ENCODE assay signal across 1 cellular context in the genomic region with DNA sequence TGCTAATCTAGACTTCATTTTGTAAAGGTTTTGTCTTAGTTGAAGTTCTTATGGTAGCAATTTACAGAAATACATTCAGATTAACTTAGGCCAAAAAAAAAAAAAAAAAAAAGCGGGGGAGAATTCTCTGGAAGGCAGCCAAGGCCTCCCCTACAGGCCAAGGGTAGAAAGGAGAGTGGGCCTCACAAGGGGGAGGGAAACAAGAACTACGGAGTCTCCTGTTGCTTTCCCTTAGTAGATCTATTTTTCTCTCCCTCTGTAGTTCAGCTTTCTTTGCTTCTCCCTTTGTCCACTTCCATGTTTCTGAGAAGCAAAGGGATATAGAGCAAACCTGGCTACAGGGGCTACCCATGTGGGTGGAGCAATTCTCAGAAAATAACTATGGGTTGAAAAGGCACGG.
TF ChIP-seq lines count a peak whose summit lies in the region.

No MANE protein-coding gene starts in this region.

TF ChIP-seq in K562, 482 proteins besides CTCF, POLR2A, EP300 and RAD21 (continued from another document and continues in another):
- TF ChIP-seq, protein P1, sequence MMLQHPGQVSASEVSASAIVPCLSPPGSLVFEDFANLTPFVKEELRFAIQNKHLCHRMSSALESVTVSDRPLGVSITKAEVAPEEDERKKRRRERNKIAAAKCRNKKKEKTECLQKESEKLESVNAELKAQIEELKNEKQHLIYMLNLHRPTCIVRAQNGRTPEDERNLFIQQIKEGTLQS (IDR thresholded peaks at IDR 0.05): no peak
- TF ChIP-seq, protein P1 (CRISPR knock-in tag; conservative IDR thresholded peaks at IDR 0.05): no peak
- no peak for TF ChIP-seq ELF2 (CRISPR knock-in tag; IDR thresholded peaks at IDR 0.05)
- no peak for TF ChIP-seq ZNF165 (CRISPR knock-in tag; IDR thresholded peaks at IDR 0.05; ENCODE audit: borderline replicate concordance)
- no peak for TF ChIP-seq PURB (CRISPR knock-in tag; IDR thresholded peaks at IDR 0.05; ENCODE audit: low read depth)
- TF ChIP-seq POLR2G (IDR thresholded peaks at IDR 0.05; ENCODE audit: low read depth, low read length): no peak
- TF ChIP-seq TAL1 (IDR thresholded peaks at IDR 0.05): no peak
- TF ChIP-seq ZZZ3 (IDR thresholded peaks at IDR 0.05): no peak
- TF ChIP-seq, protein P2, sequence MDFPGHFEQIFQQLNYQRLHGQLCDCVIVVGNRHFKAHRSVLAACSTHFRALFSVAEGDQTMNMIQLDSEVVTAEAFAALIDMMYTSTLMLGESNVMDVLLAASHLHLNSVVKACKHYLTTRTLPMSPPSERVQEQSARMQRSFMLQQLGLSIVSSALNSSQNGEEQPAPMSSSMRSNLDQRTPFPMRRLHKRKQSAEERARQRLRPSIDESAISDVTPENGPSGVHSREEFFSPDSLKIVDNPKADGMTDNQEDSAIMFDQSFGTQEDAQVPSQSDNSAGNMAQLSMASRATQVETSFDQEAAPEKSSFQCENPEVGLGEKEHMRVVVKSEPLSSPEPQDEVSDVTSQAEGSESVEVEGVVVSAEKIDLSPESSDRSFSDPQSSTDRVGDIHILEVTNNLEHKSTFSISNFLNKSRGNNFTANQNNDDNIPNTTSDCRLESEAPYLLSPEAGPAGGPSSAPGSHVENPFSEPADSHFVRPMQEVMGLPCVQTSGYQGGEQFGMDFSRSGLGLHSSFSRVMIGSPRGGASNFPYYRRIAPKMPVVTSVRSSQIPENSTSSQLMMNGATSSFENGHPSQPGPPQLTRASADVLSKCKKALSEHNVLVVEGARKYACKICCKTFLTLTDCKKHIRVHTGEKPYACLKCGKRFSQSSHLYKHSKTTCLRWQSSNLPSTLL (IDR thresholded peaks at IDR 0.05): no peak
- no peak for TF ChIP-seq SIN3B (IDR thresholded peaks at IDR 0.05; ENCODE audit: low read depth)
- no peak for TF ChIP-seq CBX5 (IDR thresholded peaks at IDR 0.05; ENCODE audit: borderline replicate concordance, low read depth)
- TF ChIP-seq, protein P3, sequence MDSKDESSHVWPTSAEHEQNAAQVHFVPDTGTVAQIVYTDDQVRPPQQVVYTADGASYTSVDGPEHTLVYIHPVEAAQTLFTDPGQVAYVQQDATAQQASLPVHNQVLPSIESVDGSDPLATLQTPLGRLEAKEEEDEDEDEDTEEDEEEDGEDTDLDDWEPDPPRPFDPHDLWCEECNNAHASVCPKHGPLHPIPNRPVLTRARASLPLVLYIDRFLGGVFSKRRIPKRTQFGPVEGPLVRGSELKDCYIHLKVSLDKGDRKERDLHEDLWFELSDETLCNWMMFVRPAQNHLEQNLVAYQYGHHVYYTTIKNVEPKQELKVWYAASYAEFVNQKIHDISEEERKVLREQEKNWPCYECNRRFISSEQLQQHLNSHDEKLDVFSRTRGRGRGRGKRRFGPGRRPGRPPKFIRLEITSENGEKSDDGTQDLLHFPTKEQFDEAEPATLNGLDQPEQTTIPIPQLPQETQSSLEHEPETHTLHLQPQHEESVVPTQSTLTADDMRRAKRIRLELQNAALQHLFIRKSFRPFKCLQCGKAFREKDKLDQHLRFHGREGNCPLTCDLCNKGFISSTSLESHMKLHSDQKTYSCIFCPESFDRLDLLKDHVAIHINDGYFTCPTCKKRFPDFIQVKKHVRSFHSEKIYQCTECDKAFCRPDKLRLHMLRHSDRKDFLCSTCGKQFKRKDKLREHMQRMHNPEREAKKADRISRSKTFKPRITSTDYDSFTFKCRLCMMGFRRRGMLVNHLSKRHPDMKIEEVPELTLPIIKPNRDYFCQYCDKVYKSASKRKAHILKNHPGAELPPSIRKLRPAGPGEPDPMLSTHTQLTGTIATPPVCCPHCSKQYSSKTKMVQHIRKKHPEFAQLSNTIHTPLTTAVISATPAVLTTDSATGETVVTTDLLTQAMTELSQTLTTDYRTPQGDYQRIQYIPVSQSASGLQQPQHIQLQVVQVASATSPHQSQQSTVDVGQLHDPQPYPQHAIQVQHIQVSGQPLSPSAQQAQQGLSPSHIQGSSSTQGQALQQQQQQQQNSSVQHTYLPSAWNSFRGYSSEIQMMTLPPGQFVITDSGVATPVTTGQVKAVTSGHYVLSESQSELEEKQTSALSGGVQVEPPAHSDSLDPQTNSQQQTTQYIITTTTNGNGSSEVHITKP (IDR thresholded peaks at IDR 0.05; ENCODE audit: partially characterized antibody): peak; percentile 36
- TF ChIP-seq, protein P4, sequence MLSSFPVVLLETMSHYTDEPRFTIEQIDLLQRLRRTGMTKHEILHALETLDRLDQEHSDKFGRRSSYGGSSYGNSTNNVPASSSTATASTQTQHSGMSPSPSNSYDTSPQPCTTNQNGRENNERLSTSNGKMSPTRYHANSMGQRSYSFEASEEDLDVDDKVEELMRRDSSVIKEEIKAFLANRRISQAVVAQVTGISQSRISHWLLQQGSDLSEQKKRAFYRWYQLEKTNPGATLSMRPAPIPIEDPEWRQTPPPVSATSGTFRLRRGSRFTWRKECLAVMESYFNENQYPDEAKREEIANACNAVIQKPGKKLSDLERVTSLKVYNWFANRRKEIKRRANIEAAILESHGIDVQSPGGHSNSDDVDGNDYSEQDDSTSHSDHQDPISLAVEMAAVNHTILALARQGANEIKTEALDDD (IDR thresholded peaks at IDR 0.05): no peak
- TF ChIP-seq NRF1 (conservative IDR thresholded peaks at IDR 0.05 in 1 of 2, IDR thresholded peaks at IDR 0.05 in 1 of 2): no peak
- TF ChIP-seq GTF2A2 (tag; IDR thresholded peaks at IDR 0.05): no peak
- peak; percentile 33; the same call in 1 of the 2 replicates for TF ChIP-seq TEAD4 (IDR thresholded peaks at IDR 0.05; ENCODE audit: low read length)
- TF ChIP-seq TEAD4 (CRISPR knock-in tag; IDR thresholded peaks at IDR 0.05; ENCODE audit: borderline replicate concordance): no peak
- no peak for TF ChIP-seq STAG1 (CRISPR knock-in tag; IDR thresholded peaks at IDR 0.05; ENCODE audit: borderline replicate concordance)
- no peak for TF ChIP-seq ZNF174 (CRISPR knock-in tag; IDR thresholded peaks at IDR 0.05)
- TF ChIP-seq, protein P5, sequence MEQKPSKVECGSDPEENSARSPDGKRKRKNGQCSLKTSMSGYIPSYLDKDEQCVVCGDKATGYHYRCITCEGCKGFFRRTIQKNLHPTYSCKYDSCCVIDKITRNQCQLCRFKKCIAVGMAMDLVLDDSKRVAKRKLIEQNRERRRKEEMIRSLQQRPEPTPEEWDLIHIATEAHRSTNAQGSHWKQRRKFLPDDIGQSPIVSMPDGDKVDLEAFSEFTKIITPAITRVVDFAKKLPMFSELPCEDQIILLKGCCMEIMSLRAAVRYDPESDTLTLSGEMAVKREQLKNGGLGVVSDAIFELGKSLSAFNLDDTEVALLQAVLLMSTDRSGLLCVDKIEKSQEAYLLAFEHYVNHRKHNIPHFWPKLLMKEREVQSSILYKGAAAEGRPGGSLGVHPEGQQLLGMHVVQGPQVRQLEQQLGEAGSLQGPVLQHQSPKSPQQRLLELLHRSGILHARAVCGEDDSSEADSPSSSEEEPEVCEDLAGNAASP (IDR thresholded peaks at IDR 0.05): no peak
- no peak for TF ChIP-seq HOXB6 (CRISPR knock-in tag; IDR thresholded peaks at IDR 0.05; ENCODE audit: borderline replicate concordance)
- TF ChIP-seq YY1 (IDR thresholded peaks at IDR 0.05; ENCODE audit: borderline replicate concordance in 1 of 3, control insufficient read depth in 1 of 3, extremely low read depth in 1 of 3, insufficient read depth in 3 of 3, insufficient read length in 1 of 3, insufficient replicate concordance in 2 of 3, low read depth in 1 of 3, low read length in 2 of 3): no peak
- no peak for TF ChIP-seq LCOR (CRISPR knock-in tag; IDR thresholded peaks at IDR 0.05)
- TF ChIP-seq, protein P6, sequence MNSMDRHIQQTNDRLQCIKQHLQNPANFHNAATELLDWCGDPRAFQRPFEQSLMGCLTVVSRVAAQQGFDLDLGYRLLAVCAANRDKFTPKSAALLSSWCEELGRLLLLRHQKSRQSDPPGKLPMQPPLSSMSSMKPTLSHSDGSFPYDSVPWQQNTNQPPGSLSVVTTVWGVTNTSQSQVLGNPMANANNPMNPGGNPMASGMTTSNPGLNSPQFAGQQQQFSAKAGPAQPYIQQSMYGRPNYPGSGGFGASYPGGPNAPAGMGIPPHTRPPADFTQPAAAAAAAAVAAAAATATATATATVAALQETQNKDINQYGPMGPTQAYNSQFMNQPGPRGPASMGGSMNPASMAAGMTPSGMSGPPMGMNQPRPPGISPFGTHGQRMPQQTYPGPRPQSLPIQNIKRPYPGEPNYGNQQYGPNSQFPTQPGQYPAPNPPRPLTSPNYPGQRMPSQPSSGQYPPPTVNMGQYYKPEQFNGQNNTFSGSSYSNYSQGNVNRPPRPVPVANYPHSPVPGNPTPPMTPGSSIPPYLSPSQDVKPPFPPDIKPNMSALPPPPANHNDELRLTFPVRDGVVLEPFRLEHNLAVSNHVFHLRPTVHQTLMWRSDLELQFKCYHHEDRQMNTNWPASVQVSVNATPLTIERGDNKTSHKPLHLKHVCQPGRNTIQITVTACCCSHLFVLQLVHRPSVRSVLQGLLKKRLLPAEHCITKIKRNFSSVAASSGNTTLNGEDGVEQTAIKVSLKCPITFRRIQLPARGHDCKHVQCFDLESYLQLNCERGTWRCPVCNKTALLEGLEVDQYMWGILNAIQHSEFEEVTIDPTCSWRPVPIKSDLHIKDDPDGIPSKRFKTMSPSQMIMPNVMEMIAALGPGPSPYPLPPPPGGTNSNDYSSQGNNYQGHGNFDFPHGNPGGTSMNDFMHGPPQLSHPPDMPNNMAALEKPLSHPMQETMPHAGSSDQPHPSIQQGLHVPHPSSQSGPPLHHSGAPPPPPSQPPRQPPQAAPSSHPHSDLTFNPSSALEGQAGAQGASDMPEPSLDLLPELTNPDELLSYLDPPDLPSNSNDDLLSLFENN (IDR thresholded peaks at IDR 0.05; ENCODE audit: low read depth in 2 of 2, low read length in 2 of 2): no peak
- TF ChIP-seq, protein P7, sequence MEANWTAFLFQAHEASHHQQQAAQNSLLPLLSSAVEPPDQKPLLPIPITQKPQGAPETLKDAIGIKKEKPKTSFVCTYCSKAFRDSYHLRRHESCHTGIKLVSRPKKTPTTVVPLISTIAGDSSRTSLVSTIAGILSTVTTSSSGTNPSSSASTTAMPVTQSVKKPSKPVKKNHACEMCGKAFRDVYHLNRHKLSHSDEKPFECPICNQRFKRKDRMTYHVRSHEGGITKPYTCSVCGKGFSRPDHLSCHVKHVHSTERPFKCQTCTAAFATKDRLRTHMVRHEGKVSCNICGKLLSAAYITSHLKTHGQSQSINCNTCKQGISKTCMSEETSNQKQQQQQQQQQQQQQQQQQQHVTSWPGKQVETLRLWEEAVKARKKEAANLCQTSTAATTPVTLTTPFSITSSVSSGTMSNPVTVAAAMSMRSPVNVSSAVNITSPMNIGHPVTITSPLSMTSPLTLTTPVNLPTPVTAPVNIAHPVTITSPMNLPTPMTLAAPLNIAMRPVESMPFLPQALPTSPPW (CRISPR knock-in tag; IDR thresholded peaks at IDR 0.05): peak; percentile 80
- no peak for TF ChIP-seq DMBX1 (CRISPR knock-in tag; IDR thresholded peaks at IDR 0.05; ENCODE audit: borderline replicate concordance)
- TF ChIP-seq CREBBP (IDR thresholded peaks at IDR 0.05; ENCODE audit: low read depth, low read length): no peak
- peak; percentile 53; the same call in 1 of the 2 replicates for TF ChIP-seq POLR2AphosphoS5 (IDR thresholded peaks at IDR 0.05; ENCODE audit: control insufficient read depth, insufficient read depth, low read depth, low read length)
- TF ChIP-seq, protein P8, sequence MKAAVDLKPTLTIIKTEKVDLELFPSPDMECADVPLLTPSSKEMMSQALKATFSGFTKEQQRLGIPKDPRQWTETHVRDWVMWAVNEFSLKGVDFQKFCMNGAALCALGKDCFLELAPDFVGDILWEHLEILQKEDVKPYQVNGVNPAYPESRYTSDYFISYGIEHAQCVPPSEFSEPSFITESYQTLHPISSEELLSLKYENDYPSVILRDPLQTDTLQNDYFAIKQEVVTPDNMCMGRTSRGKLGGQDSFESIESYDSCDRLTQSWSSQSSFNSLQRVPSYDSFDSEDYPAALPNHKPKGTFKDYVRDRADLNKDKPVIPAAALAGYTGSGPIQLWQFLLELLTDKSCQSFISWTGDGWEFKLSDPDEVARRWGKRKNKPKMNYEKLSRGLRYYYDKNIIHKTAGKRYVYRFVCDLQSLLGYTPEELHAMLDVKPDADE (conservative IDR thresholded peaks at IDR 0.05; ENCODE audit: control insufficient read depth, low read depth, low read length): no peak
- no peak for TF ChIP-seq ELF4 (CRISPR knock-in tag; IDR thresholded peaks at IDR 0.05)
- TF ChIP-seq HCFC1 (IDR thresholded peaks at IDR 0.05; ENCODE audit: low read depth, low read length): no peak
- no peak for TF ChIP-seq MYBL2 (IDR thresholded peaks at IDR 0.05; ENCODE audit: low read depth)
- TF ChIP-seq MYBL2 (CRISPR knock-in tag; IDR thresholded peaks at IDR 0.05; ENCODE audit: borderline replicate concordance): no peak
- TF ChIP-seq MAZ (CRISPR knock-in tag; conservative IDR thresholded peaks at IDR 0.05 in 1 of 2, IDR thresholded peaks at IDR 0.05 in 1 of 2): 0 out of 4 replicates have a peak, but pooled peaks of 1 of the 2 experiments have one; percentile 34
- TF ChIP-seq GATAD2B (IDR thresholded peaks at IDR 0.05; ENCODE audit: borderline replicate concordance): no peak
- peak; percentile 33; the same call in 1 of the 2 replicates for TF ChIP-seq EP400 (IDR thresholded peaks at IDR 0.05)
- TF ChIP-seq ZNF384 (IDR thresholded peaks at IDR 0.05; ENCODE audit: low read depth, low read length): peak; percentile 98
- 0 out of 2 replicates have a peak, but pooled peaks have one; percentile 32 for TF ChIP-seq SMARCE1 (IDR thresholded peaks at IDR 0.05)
- no peak for TF ChIP-seq TGIF2 (CRISPR knock-in tag; IDR thresholded peaks at IDR 0.05)
- TF ChIP-seq, protein P9, sequence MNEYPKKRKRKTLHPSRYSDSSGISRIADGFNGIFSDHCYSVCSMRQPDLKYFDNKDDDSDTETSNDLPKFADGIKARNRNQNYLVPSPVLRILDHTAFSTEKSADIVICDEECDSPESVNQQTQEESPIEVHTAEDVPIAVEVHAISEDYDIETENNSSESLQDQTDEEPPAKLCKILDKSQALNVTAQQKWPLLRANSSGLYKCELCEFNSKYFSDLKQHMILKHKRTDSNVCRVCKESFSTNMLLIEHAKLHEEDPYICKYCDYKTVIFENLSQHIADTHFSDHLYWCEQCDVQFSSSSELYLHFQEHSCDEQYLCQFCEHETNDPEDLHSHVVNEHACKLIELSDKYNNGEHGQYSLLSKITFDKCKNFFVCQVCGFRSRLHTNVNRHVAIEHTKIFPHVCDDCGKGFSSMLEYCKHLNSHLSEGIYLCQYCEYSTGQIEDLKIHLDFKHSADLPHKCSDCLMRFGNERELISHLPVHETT (CRISPR knock-in tag; conservative IDR thresholded peaks at IDR 0.05 in 1 of 2, IDR thresholded peaks at IDR 0.05 in 1 of 2): no peak
- TF ChIP-seq NFE2 (IDR thresholded peaks at IDR 0.05; ENCODE audit: low read depth): no peak
- TF ChIP-seq NFXL1 (CRISPR knock-in tag; IDR thresholded peaks at IDR 0.05): no peak
- no peak for TF ChIP-seq PHB2 (IDR thresholded peaks at IDR 0.05; ENCODE audit: low read depth)
- peak; percentile 75 for TF ChIP-seq LEF1 (IDR thresholded peaks at IDR 0.05)
- TF ChIP-seq DIDO1 (tag; IDR thresholded peaks at IDR 0.05; ENCODE audit: low read depth): no peak
- TF ChIP-seq HNRNPL (IDR thresholded peaks at IDR 0.05; ENCODE audit: low read depth, low read length): no peak
